8 cellular contexts compared by ENCODE assay signal in the genomic region with DNA sequence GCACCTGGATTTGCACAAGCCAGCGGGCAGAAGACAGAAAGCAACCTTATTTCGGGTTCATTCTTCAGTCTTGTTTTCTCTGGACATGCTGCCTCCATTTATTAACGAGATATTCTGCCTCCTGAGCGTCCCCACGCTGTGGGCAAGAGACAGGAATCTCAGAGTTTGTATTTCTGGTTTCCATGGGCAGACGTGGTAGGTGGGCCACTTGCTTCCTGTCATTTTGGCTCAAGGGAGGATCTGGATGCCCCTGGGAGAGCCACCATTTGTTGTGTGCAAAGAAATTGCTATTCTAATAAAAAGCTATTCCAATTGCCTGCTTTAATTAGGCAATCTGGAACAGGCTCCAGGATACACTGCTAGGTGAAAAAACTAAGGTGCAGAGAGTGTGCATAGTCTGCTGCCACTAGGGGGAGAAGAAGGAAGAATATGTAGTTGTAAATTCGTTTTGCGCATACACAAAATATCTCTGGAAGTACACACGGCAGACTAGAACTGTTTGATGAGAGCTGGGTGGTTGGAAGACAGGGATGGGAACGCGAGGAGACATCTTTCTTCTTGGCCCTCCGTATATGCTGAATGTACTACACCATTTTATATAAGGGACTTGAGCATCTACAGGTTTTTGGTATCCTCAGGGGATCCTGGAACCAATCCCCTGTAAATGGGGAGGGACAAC. TPM values are rescaled to one million over a fixed set of nuclear protein-coding genes. Genes with fewer than 3 reads are reported as not detected.
DNase-seq lines count a peak whose midpoint lies in the region; ATAC-seq and TF ChIP-seq lines count a peak whose summit lies in the region.

No MANE protein-coding gene starts in this region.

- H3K27ac ChIP-seq in PC-3 (ENCODE audit: low read length) = no peak overlapping the region

- no TSS peak for BruUV-seq in PC-3 (replicated peaks; lab: Mats Ljungman, UMichigan)

- ATAC-seq in PC-3 = peak; percentile 72
- ATAC-seq in HG02852 (IDR thresholded peaks at IDR 0.05; ENCODE audit: unreplicated experiment) = no peak

- DNase-seq in ACHN = peak; percentile 56
- DNase-seq in GM04504 (ENCODE audit: low read depth) = peak; percentile 3
- peak; percentile 54 for DNase-seq in HuH-7.5 (ENCODE audit: low spot score)
- peak; percentile 51 for DNase-seq in PC-3
- DNase-seq in cerebellum (ENCODE audit: low spot score) = peak; percentile 60
- peak; percentile 32 to 60 for DNase-seq in lung microvascular endothelial cell (ENCODE audit: low read depth in 2 of 2)
- no peak for DNase-seq in activated T-helper 2 cell treated with anti-CD3 and anti-CD28 coated beads, Interferon-gamma antibody, Interleukin-2, Interleukin-4, amounts not matched to agents 10 μg/mL and 5 μg/mL and 100 μg/mL, durations not matched to agents 14 hours and 24 hours and 36 hours (ENCODE audit: low spot score)

- no peaks in the 10 kb centered on the region for H3K4me1 ChIP-seq in PC-3 (ENCODE audit: insufficient read depth, low read length)

- peaks cover 5% of the 10 kb centered on the region for H3K27me3 Mint-ChIP-seq in activated T-helper 2 cell treated with anti-CD3 and anti-CD28 coated beads, Interferon-gamma antibody, Interleukin-2, Interleukin-4, amounts not matched to agents 10 μg/mL and 5 μg/mL and 100 μg/mL, durations not matched to agents 14 hours and 24 hours and 36 hours (ENCODE audit: low read depth)

- in situ Hi-C loops in ACHN (cut with HindIII; ENCODE audit: low pct_ligation_motif_present, low pct_unique_long_range_greater_than_20kb, low sequenced_read_pairs) = no loop called here

- CTCF ChIA-PET in PC-3 (lab: Charles Lee) = interaction anchor here (0.5 to 1.0 kb wide), 5 partner anchors 152 to 1303 kb away, joined by 3 to 5 read pairs (median 4); no protein-coding TSS in a partner anchor

- H3K4me3 Mint-ChIP-seq in activated T-helper 2 cell treated with anti-CD3 and anti-CD28 coated beads, Interferon-gamma antibody, Interleukin-2, Interleukin-4, amounts not matched to agents 10 μg/mL and 5 μg/mL and 100 μg/mL, durations not matched to agents 14 hours and 24 hours and 36 hours (ENCODE audit: low read depth) = no peak overlapping the region

- H4K20me1 ChIP-seq in PC-3 (ENCODE audit: low read length) = no peaks in the 10 kb centered on the region

- no peak overlapping the region for H3K9ac ChIP-seq in PC-3 (ENCODE audit: low read length)

- H3K4me3 ChIP-seq in PC-3 (ENCODE audit: low read length) = no peak overlapping the region

- H3K27me3 ChIP-seq in PC-3 (ENCODE audit: low read length) = no peaks in the 10 kb centered on the region

- H3K4me1 Mint-ChIP-seq in activated T-helper 2 cell treated with anti-CD3 and anti-CD28 coated beads, Interferon-gamma antibody, Interleukin-2, Interleukin-4, amounts not matched to agents 10 μg/mL and 5 μg/mL and 100 μg/mL, durations not matched to agents 14 hours and 24 hours and 36 hours (ENCODE audit: low read depth) = peaks cover 4% of the 10 kb centered on the region

- POLR2A ChIA-PET in PC-3 (lab: Charles Lee; ENCODE audit: unreplicated experiment) = interaction anchor here (0.7 kb wide), 1 partner anchor 202 kb away, joined by 4 read pairs; a partner anchor contains a TSS

- intact Hi-C loops in PC-3 (cut with micrococcal nuclease) = loop anchor here (1.0 kb wide), 2 partner anchors 153 to 199 kb away; no protein-coding TSS in a partner anchor
- intact Hi-C loops in activated T-helper 2 cell treated with anti-CD3 and anti-CD28 coated beads, Interferon-gamma antibody, Interleukin-2, Interleukin-4, amounts not matched to agents 10 μg/mL and 5 μg/mL and 100 μg/mL, durations not matched to agents 14 hours and 24 hours and 36 hours (cut with micrococcal nuclease) = loop anchor here (1.0 to 5.0 kb wide), 2 partner anchors 100 to 153 kb away; no protein-coding TSS in a partner anchor

- no peaks in the 10 kb centered on the region for H3K9me2 ChIP-seq in PC-3 (replicated peaks; ENCODE audit: low read length)

- H3K4me2 ChIP-seq in PC-3 (ENCODE audit: low read length) = no peak overlapping the region

- no peaks in the 10 kb centered on the region for H3K9me3 ChIP-seq in PC-3 (ENCODE audit: low read length)

- H3K27ac Mint-ChIP-seq in activated T-helper 2 cell treated with anti-CD3 and anti-CD28 coated beads, Interferon-gamma antibody, Interleukin-2, Interleukin-4, amounts not matched to agents 10 μg/mL and 5 μg/mL and 100 μg/mL, durations not matched to agents 14 hours and 24 hours and 36 hours = no peak overlapping the region

- TF ChIP-seq CTCF in PC-3 (conservative IDR thresholded peaks at IDR 0.05; ENCODE audit: low read depth, low read length) = peak; percentile 75

- H3K36me3 ChIP-seq in PC-3 (ENCODE audit: low read depth, low read length) = no peaks in the 10 kb centered on the region

- no peaks in the 10 kb centered on the region for H3K79me2 ChIP-seq in PC-3 (ENCODE audit: low read length)

- H3K9me3 Mint-ChIP-seq in activated T-helper 2 cell treated with anti-CD3 and anti-CD28 coated beads, Interferon-gamma antibody, Interleukin-2, Interleukin-4, amounts not matched to agents 10 μg/mL and 5 μg/mL and 100 μg/mL, durations not matched to agents 14 hours and 24 hours and 36 hours = peaks cover 5% of the 10 kb centered on the region

- no peak overlapping the region for H2AFZ ChIP-seq in PC-3 (ENCODE audit: low read length)

- H3F3A ChIP-seq in PC-3 (ENCODE audit: low read length, unreplicated experiment) = no peaks in the 10 kb centered on the region

- H3K36me3 Mint-ChIP-seq in activated T-helper 2 cell treated with anti-CD3 and anti-CD28 coated beads, Interferon-gamma antibody, Interleukin-2, Interleukin-4, amounts not matched to agents 10 μg/mL and 5 μg/mL and 100 μg/mL, durations not matched to agents 14 hours and 24 hours and 36 hours (ENCODE audit: low read depth) = no peaks in the 10 kb centered on the region

RNA-seq across cellular contexts. Expression of gene SLC16A10, which starts 30.1 kb away (rescaled TPM):
- total RNA-seq in PC-3 (2014; rRNA removed) (0.69 and 2.9 TPM in 2 replicates), cerebellum (12.1 TPM), lung microvascular endothelial cell (0.20 TPM in 1 of 2 replicates, not detected in the other)
- 2.9 and 3.6 TPM in 2 replicates for total RNA-seq in activated T-helper 2 cell treated with anti-CD3 and anti-CD28 coated beads, Interferon-gamma antibody, Interleukin-2, Interleukin-4, amounts not matched to agents 10 μg/mL and 5 μg/mL and 100 μg/mL, durations not matched to agents 14 hours and 24 hours and 36 hours
